Comparison of ENCODE assay signal across 25 cellular contexts in genomic region chr1:205017036-205017435, GRCh38. TPM values are rescaled to one million over a fixed set of nuclear protein-coding genes. Genes with fewer than 3 reads are reported as not detected.
"Had no signal": no experiment of that assay in that cellular context is flagged by ENCODE, and none has a peak within 500 bp of the region (broad histone marks: within the 10 kb centered on the region; RNA-seq: fewer than 3 reads in every experiment).

No MANE protein-coding gene starts in this region.

- H3K4me3 ChIP-seq: heart right ventricle, hepatocyte, lower lobe of right lung, psoas muscle, right lobe of liver, smooth muscle cell, stomach, suprapubic skin, tibial nerve, uterus had no signal

- ATAC-seq: heart right ventricle; left cardiac atrium; left lobe of liver; left ventricle myocardium superior; lower lobe of right lung; naive thymus-derived CD8-positive, alpha-beta T cell; psoas muscle; right lobe of liver; stimulated activated naive B cell treated with anti-CD40 and anti-IgM and Interleukin-4, amounts not matched to agents 10 μg/mL and 1 μg/mL and 100 μg/mL, for 72 hours; stimulated activated naive CD8-positive, alpha-beta T cell treated with anti-CD3 and anti-CD28 coated beads, Interleukin-15, Interleukin-2, amounts not matched to agents 100 U/mL and 50 U/mL, for 24 hours had no signal

- H3K27me3 ChIP-seq: right lobe of liver, stomach, tibial nerve, uterus had no signal

- H3K27ac ChIP-seq: heart right ventricle, hepatocyte, lower lobe of right lung, parathyroid adenoma, psoas muscle, right lobe of liver, stomach, suprapubic skin, tibial nerve, uterus had no signal

- DNase-seq: heart right ventricle; islet precursor cell; left cardiac atrium; left ventricle myocardium superior; lower lobe of right lung; mammary epithelial cell; mesenchymal stem cell; naive thymus-derived CD8-positive, alpha-beta T cell; occipital lobe; psoas muscle; right lobe of liver; stimulated activated CD4-positive, alpha-beta T cell treated with anti-CD3 and anti-CD28 coated beads, Interleukin-1b, Interleukin-23, amount 100 ng/mL, for 48 hours; stimulated activated CD4-positive, alpha-beta T cell treated with anti-CD3 and anti-CD28 coated beads, Interleukin-2, amount 100 ng/mL, for 48 hours; stimulated activated naive B cell treated with anti-CD40 and anti-IgM and Interleukin-4, amounts not matched to agents 10 μg/mL and 1 μg/mL and 100 μg/mL, for 72 hours; stimulated activated naive CD8-positive, alpha-beta T cell treated with anti-CD3 and anti-CD28 coated beads, Interleukin-15, Interleukin-2, amounts not matched to agents 100 U/mL and 50 U/mL, for 24 hours; stomach; uterus had no signal

RNA-seq across cellular contexts. Expression of gene CNTN2, which starts 26.0 kb away (rescaled TPM):
- total RNA-seq: kidney epithelial cell; lower lobe of right lung; naive thymus-derived CD8-positive, alpha-beta T cell; osteocyte; smooth muscle cell had no signal
